ENCODE assay signal across 1 cellular context in the genomic region with DNA sequence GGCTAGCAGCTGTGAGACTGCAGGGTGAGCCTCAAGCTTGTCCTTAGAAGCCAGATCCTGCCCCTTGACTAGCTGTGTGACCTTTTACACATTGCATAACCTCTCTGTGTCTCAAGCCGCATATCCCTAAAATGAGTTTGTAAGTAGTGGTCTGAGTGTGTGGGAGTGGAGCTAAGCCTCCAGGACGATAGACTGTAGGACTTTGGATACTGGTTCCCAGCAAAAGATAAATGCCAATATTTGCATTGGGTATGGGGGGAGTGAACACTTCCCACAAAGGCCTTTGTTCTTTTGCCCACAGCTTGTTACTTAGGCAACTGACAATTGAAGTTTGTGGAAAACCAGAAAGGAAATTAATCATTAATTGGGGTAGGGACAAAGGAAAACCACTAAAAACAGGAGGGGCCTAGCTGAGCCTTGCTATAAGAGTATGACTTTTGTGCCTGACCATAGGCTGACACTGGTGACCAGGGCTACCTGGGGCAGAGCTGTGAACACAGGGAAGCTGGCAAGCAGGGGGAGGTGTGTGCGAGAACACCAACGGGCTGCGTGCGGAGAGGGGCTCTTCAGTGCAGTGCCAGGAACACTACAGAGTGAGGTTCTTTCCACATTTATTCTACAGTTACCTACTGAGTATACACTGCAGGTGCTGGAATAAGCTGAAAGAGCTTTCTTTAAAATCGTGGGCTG.
A peak's percentile ranks its signal among the peaks of the same experiment; 100 is the strongest.
TF ChIP-seq lines count a peak whose summit lies in the region.

No MANE protein-coding gene starts in this region.

TF ChIP-seq in HepG2, 621 proteins besides CTCF, POLR2A, EP300 and RAD21 (continued from another document and continues in another):
- TF ChIP-seq ZNF180 (CRISPR knock-in tag; IDR thresholded peaks at IDR 0.05; ENCODE audit: borderline replicate concordance, low read depth) (no peak), NFE2 (CRISPR knock-in tag; IDR thresholded peaks at IDR 0.05) (no peak), CCDC6 (CRISPR knock-in tag; IDR thresholded peaks at IDR 0.05) (no peak), ZNF33B (CRISPR knock-in tag; IDR thresholded peaks at IDR 0.05) (peak; percentile 71; the same call in 1 of the 2 replicates), SPEN (CRISPR knock-in tag; IDR thresholded peaks at IDR 0.05; ENCODE audit: low read depth) (peak; percentile 57; the same call in 1 of the 2 replicates), RBAK (CRISPR knock-in tag; IDR thresholded peaks at IDR 0.05) (no peak), AKAP8 (CRISPR knock-in tag; IDR thresholded peaks at IDR 0.05) (no peak), MAZ (IDR thresholded peaks at IDR 0.05; ENCODE audit: borderline replicate concordance, low read depth, low read length) (peak; percentile 50; the same call in 1 of the 2 replicates), MAZ (CRISPR knock-in tag; IDR thresholded peaks at IDR 0.05; ENCODE audit: low read depth) (peak; percentile 38; the same call in 1 of the 2 replicates), PAWR (CRISPR knock-in tag; IDR thresholded peaks at IDR 0.05; ENCODE audit: borderline replicate concordance) (no peak), ZNF230 (CRISPR knock-in tag; IDR thresholded peaks at IDR 0.05) (0 out of 2 replicates have a peak, but pooled peaks have one; percentile 52), ZFP36 (IDR thresholded peaks at IDR 0.05; ENCODE audit: borderline replicate concordance, low read depth, low read length, partially characterized antibody) (peak; percentile 94), ZSCAN31 (CRISPR knock-in tag; IDR thresholded peaks at IDR 0.05; ENCODE audit: low read depth) (no peak), KLF12 (CRISPR knock-in tag; IDR thresholded peaks at IDR 0.05; ENCODE audit: borderline replicate concordance) (no peak), MEIS1 (CRISPR knock-in tag; IDR thresholded peaks at IDR 0.05; ENCODE audit: borderline replicate concordance) (peak; percentile 72), BRCA1 (CRISPR knock-in tag; IDR thresholded peaks at IDR 0.05) (no peak), NKX3-1 (CRISPR knock-in tag; IDR thresholded peaks at IDR 0.05) (no peak), ZIK1 (CRISPR knock-in tag; IDR thresholded peaks at IDR 0.05; ENCODE audit: borderline replicate concordance, low read depth) (0 out of 2 replicates have a peak, but pooled peaks have one; percentile 34), ZNF20 (CRISPR knock-in tag; IDR thresholded peaks at IDR 0.05) (no peak), ZNF260 (CRISPR knock-in tag; IDR thresholded peaks at IDR 0.05; ENCODE audit: borderline replicate concordance, low read depth) (no peak), HNRNPUL1 (IDR thresholded peaks at IDR 0.05; ENCODE audit: low read depth, low read length) (peak; percentile 90), KDM5A (IDR thresholded peaks at IDR 0.05; ENCODE audit: borderline replicate concordance, low read length) (no peak), NCOA5 (CRISPR knock-in tag; IDR thresholded peaks at IDR 0.05) (no peak), U2AF1 (optimal IDR thresholded peaks at IDR 0.05; ENCODE audit: low read depth, low read length) (no peak), ZNF75D (CRISPR knock-in tag; IDR thresholded peaks at IDR 0.05; ENCODE audit: borderline replicate concordance) (no peak), SNAI1 (CRISPR knock-in tag; IDR thresholded peaks at IDR 0.05; ENCODE audit: borderline replicate concordance) (no peak), GATAD2A (CRISPR knock-in tag; IDR thresholded peaks at IDR 0.05) (peak; percentile 91), JUND (CRISPR knock-in tag; IDR thresholded peaks at IDR 0.05) (no peak), ATF7 (IDR thresholded peaks at IDR 0.05) (no peak), ATF7 (CRISPR knock-in tag; IDR thresholded peaks at IDR 0.05) (no peak), TCF7 (IDR thresholded peaks at IDR 0.05; ENCODE audit: low read depth) (peak; percentile 97), PCBP2 (optimal IDR thresholded peaks at IDR 0.05; ENCODE audit: low read depth, low read length, poor library complexity, severe bottlenecking) (no peak), ZBTB7A (CRISPR knock-in tag; IDR thresholded peaks at IDR 0.05) (0 out of 2 replicates have a peak, but pooled peaks have one; percentile 52), RFXANK (CRISPR knock-in tag; IDR thresholded peaks at IDR 0.05) (peak; percentile 31; the same call in 1 of the 2 replicates), RXRA (CRISPR knock-in tag; IDR thresholded peaks at IDR 0.05) (peak; percentile 88; the same call in 1 of the 2 replicates), CREM (IDR thresholded peaks at IDR 0.05) (peak; percentile 89), CREM (CRISPR knock-in tag; IDR thresholded peaks at IDR 0.05) (no peak), ZFAT (CRISPR knock-in tag; conservative IDR thresholded peaks at IDR 0.05) (no peak), HNRNPLL (IDR thresholded peaks at IDR 0.05; ENCODE audit: low read depth, low read length, poor library complexity, severe bottlenecking) (no peak), ZNF816 (CRISPR knock-in tag; IDR thresholded peaks at IDR 0.05; ENCODE audit: borderline replicate concordance) (no peak), WIZ (CRISPR knock-in tag; IDR thresholded peaks at IDR 0.05) (no peak), DR1 (CRISPR knock-in tag; IDR thresholded peaks at IDR 0.05) (no peak)
- TF ChIP-seq, protein P1, sequence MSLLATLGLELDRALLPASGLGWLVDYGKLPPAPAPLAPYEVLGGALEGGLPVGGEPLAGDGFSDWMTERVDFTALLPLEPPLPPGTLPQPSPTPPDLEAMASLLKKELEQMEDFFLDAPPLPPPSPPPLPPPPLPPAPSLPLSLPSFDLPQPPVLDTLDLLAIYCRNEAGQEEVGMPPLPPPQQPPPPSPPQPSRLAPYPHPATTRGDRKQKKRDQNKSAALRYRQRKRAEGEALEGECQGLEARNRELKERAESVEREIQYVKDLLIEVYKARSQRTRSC (CRISPR knock-in tag; IDR thresholded peaks at IDR 0.05; ENCODE audit: low read depth): no peak
- TF ChIP-seq, protein P2, sequence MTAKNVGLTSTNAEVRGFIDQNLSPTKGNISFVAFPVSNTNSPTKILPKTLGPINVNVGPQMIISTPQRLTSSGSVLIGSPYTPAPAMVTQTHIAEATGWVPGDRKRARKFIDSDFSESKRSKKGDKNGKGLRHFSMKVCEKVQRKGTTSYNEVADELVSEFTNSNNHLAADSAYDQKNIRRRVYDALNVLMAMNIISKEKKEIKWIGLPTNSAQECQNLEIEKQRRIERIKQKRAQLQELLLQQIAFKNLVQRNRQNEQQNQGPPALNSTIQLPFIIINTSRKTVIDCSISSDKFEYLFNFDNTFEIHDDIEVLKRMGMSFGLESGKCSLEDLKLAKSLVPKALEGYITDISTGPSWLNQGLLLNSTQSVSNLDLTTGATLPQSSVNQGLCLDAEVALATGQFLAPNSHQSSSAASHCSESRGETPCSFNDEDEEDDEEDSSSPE (CRISPR knock-in tag; IDR thresholded peaks at IDR 0.05): peak; percentile 53
- TF ChIP-seq, protein P3, sequence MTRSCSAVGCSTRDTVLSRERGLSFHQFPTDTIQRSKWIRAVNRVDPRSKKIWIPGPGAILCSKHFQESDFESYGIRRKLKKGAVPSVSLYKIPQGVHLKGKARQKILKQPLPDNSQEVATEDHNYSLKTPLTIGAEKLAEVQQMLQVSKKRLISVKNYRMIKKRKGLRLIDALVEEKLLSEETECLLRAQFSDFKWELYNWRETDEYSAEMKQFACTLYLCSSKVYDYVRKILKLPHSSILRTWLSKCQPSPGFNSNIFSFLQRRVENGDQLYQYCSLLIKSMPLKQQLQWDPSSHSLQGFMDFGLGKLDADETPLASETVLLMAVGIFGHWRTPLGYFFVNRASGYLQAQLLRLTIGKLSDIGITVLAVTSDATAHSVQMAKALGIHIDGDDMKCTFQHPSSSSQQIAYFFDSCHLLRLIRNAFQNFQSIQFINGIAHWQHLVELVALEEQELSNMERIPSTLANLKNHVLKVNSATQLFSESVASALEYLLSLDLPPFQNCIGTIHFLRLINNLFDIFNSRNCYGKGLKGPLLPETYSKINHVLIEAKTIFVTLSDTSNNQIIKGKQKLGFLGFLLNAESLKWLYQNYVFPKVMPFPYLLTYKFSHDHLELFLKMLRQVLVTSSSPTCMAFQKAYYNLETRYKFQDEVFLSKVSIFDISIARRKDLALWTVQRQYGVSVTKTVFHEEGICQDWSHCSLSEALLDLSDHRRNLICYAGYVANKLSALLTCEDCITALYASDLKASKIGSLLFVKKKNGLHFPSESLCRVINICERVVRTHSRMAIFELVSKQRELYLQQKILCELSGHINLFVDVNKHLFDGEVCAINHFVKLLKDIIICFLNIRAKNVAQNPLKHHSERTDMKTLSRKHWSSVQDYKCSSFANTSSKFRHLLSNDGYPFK (CRISPR knock-in tag; IDR thresholded peaks at IDR 0.05; ENCODE audit: borderline replicate concordance): no peak
- TF ChIP-seq, protein P4, sequence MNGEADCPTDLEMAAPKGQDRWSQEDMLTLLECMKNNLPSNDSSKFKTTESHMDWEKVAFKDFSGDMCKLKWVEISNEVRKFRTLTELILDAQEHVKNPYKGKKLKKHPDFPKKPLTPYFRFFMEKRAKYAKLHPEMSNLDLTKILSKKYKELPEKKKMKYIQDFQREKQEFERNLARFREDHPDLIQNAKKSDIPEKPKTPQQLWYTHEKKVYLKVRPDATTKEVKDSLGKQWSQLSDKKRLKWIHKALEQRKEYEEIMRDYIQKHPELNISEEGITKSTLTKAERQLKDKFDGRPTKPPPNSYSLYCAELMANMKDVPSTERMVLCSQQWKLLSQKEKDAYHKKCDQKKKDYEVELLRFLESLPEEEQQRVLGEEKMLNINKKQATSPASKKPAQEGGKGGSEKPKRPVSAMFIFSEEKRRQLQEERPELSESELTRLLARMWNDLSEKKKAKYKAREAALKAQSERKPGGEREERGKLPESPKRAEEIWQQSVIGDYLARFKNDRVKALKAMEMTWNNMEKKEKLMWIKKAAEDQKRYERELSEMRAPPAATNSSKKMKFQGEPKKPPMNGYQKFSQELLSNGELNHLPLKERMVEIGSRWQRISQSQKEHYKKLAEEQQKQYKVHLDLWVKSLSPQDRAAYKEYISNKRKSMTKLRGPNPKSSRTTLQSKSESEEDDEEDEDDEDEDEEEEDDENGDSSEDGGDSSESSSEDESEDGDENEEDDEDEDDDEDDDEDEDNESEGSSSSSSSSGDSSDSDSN (CRISPR knock-in tag; IDR thresholded peaks at IDR 0.05): peak; percentile 44
- TF ChIP-seq, protein P5, sequence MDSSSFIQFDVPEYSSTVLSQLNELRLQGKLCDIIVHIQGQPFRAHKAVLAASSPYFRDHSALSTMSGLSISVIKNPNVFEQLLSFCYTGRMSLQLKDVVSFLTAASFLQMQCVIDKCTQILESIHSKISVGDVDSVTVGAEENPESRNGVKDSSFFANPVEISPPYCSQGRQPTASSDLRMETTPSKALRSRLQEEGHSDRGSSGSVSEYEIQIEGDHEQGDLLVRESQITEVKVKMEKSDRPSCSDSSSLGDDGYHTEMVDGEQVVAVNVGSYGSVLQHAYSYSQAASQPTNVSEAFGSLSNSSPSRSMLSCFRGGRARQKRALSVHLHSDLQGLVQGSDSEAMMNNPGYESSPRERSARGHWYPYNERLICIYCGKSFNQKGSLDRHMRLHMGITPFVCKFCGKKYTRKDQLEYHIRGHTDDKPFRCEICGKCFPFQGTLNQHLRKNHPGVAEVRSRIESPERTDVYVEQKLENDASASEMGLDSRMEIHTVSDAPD (CRISPR knock-in tag; IDR thresholded peaks at IDR 0.05): peak; percentile 67; the same call in 1 of the 2 replicates
- TF ChIP-seq, protein P6, sequence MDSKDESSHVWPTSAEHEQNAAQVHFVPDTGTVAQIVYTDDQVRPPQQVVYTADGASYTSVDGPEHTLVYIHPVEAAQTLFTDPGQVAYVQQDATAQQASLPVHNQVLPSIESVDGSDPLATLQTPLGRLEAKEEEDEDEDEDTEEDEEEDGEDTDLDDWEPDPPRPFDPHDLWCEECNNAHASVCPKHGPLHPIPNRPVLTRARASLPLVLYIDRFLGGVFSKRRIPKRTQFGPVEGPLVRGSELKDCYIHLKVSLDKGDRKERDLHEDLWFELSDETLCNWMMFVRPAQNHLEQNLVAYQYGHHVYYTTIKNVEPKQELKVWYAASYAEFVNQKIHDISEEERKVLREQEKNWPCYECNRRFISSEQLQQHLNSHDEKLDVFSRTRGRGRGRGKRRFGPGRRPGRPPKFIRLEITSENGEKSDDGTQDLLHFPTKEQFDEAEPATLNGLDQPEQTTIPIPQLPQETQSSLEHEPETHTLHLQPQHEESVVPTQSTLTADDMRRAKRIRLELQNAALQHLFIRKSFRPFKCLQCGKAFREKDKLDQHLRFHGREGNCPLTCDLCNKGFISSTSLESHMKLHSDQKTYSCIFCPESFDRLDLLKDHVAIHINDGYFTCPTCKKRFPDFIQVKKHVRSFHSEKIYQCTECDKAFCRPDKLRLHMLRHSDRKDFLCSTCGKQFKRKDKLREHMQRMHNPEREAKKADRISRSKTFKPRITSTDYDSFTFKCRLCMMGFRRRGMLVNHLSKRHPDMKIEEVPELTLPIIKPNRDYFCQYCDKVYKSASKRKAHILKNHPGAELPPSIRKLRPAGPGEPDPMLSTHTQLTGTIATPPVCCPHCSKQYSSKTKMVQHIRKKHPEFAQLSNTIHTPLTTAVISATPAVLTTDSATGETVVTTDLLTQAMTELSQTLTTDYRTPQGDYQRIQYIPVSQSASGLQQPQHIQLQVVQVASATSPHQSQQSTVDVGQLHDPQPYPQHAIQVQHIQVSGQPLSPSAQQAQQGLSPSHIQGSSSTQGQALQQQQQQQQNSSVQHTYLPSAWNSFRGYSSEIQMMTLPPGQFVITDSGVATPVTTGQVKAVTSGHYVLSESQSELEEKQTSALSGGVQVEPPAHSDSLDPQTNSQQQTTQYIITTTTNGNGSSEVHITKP (CRISPR knock-in tag; IDR thresholded peaks at IDR 0.05; ENCODE audit: low read depth): 0 out of 2 replicates have a peak, but pooled peaks have one; percentile 43
- TF ChIP-seq, protein P7, sequence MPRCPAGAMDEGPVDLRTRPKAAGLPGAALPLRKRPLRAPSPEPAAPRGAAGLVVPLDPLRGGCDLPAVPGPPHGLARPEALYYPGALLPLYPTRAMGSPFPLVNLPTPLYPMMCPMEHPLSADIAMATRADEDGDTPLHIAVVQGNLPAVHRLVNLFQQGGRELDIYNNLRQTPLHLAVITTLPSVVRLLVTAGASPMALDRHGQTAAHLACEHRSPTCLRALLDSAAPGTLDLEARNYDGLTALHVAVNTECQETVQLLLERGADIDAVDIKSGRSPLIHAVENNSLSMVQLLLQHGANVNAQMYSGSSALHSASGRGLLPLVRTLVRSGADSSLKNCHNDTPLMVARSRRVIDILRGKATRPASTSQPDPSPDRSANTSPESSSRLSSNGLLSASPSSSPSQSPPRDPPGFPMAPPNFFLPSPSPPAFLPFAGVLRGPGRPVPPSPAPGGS (CRISPR knock-in tag; IDR thresholded peaks at IDR 0.05): peak; percentile 61; the same call in 1 of the 2 replicates
- TF ChIP-seq, protein P8, sequence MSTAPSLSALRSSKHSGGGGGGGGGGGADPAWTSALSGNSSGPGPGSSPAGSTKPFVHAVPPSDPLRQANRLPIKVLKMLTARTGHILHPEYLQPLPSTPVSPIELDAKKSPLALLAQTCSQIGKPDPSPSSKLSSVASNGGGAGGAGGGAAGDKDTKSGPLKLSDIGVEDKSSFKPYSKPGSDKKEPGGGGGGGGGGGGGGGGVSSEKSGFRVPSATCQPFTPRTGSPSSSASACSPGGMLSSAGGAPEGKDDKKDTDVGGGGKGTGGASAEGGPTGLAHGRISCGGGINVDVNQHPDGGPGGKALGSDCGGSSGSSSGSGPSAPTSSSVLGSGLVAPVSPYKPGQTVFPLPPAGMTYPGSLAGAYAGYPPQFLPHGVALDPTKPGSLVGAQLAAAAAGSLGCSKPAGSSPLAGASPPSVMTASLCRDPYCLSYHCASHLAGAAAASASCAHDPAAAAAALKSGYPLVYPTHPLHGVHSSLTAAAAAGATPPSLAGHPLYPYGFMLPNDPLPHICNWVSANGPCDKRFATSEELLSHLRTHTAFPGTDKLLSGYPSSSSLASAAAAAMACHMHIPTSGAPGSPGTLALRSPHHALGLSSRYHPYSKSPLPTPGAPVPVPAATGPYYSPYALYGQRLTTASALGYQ (CRISPR knock-in tag; IDR thresholded peaks at IDR 0.05): peak; percentile 85
